ENCODE assay signal across 9 cellular contexts in genomic region chr2:104844813-104845551, GRCh38. TPM values are rescaled to one million over a fixed set of nuclear protein-coding genes. Genes with fewer than 3 reads are reported as not detected.
DNase-seq lines count a peak whose midpoint lies in the region; ATAC-seq and TF ChIP-seq lines count a peak whose summit lies in the region.
"Had no signal": no experiment of that assay in that cellular context is flagged by ENCODE, and none has a peak within 500 bp of the region (broad histone marks: within the 10 kb centered on the region; RNA-seq: fewer than 3 reads in every experiment).

No MANE protein-coding gene starts in this region.

- DNase-seq in CD14-positive monocyte (ENCODE audit: low spot score) (no peak), HEK293T (ENCODE audit: extremely low spot score) (no peak), chondrocyte (ENCODE audit: low spot score) (no peak), natural killer cell (no peak), left lobe of liver (ENCODE audit: low spot score) (no peak), erythroblast (lab: John Stamatoyannopoulos, UW) (no peak)
- DNase-seq: NCI-H1694 had no signal

- TF ChIP-seq POLR2A in erythroblast (IDR thresholded peaks at IDR 0.05; ENCODE audit: low read length), result no peak

- H3K36me3 Mint-ChIP-seq in CD14-positive monocyte (peaks cover 0 to 8% of the 10 kb centered on the region in 2 donors), chondrocyte (ENCODE audit: low read depth) (no peaks in the 10 kb centered on the region), natural killer cell (peaks cover 7% of the 10 kb centered on the region)

- H3K9me3 Mint-ChIP-seq in CD14-positive monocyte (peaks cover 0 to 20% (median 11%) of the 10 kb centered on the region in 7 donors), chondrocyte (ENCODE audit: low read depth) (no peaks in the 10 kb centered on the region), natural killer cell (no peaks in the 10 kb centered on the region)

- H3K4me1 Mint-ChIP-seq in CD14-positive monocyte (peaks cover 33% of the 10 kb centered on the region), chondrocyte (ENCODE audit: low read depth) (peaks cover 64% of the 10 kb centered on the region), natural killer cell (peaks cover 7 to 15% of the 10 kb centered on the region in 2 donors)

- intact Hi-C loops in CD14-positive monocyte (cut with micrococcal nuclease) (loop anchor here (5.0 kb wide), 1 partner anchor 403 kb away; no protein-coding TSS in a partner anchor), natural killer cell (cut with micrococcal nuclease) (loop anchor here (5.0 kb wide), 1 partner anchor 1683 kb away; no protein-coding TSS in a partner anchor)

- H3K4me3 Mint-ChIP-seq in CD14-positive monocyte (peak overlapping the region; percentile 52 to 85), chondrocyte (ENCODE audit: unreplicated experiment) (peak overlapping the region; percentile 74), natural killer cell (peak overlapping the region; percentile 0)

- H3K27me3 Mint-ChIP-seq in CD14-positive monocyte (ENCODE audit: low read depth in 3 of 3) (peaks cover 83 to 97% (median 83%) of the 10 kb centered on the region in 3 donors), chondrocyte (ENCODE audit: low read depth) (peaks cover 15% of the 10 kb centered on the region), natural killer cell (ENCODE audit: low read depth in 2 of 2) (peaks cover 64 to 81% of the 10 kb centered on the region in 2 donors)

- ATAC-seq in natural killer cell (no peak), HG03432 (IDR thresholded peaks at IDR 0.05; ENCODE audit: unreplicated experiment) (no peak), HG02973 (IDR thresholded peaks at IDR 0.05; ENCODE audit: unreplicated experiment) (no peak), left lobe of liver (no peak)

- POLR2A ChIA-PET in HEK293T (lab: Yijun Ruan, JAX), result interaction anchor here (1.4 to 1.5 kb wide), 2 partner anchors 9 to 26 kb away, joined by 6 read pairs; partner anchors contain the start of gene POU3F3

- TF ChIP-seq CTCF in CD14-positive monocyte (IDR thresholded peaks at IDR 0.05) (no peak), chondrocyte (IDR thresholded peaks at IDR 0.05) (no peak), natural killer cell (IDR thresholded peaks at IDR 0.05) (no peak)

- no peak overlapping the region for H3K27ac Mint-ChIP-seq in CD14-positive monocyte
- H3K27ac Mint-ChIP-seq in chondrocyte (ENCODE audit: unreplicated experiment), result peak overlapping the region; percentile 78
- no peak overlapping the region for H3K27ac Mint-ChIP-seq in natural killer cell

- CTCF ChIA-PET in HEK293T (lab: Yijun Ruan, JAX), result no interaction called here

TF ChIP-seq in HEK293T, 16 proteins besides CTCF, POLR2A, EP300 and RAD21:
- TF ChIP-seq PKNOX1 (IDR thresholded peaks at IDR 0.05) (no peak), HDGF (IDR thresholded peaks at IDR 0.05; ENCODE audit: borderline replicate concordance) (no peak), CTBP1 (IDR thresholded peaks at IDR 0.05; ENCODE audit: borderline replicate concordance) (no peak), ZNF384 (IDR thresholded peaks at IDR 0.05) (no peak), NFRKB (IDR thresholded peaks at IDR 0.05) (no peak), SP1 (IDR thresholded peaks at IDR 0.05) (no peak), BHLHE40 (IDR thresholded peaks at IDR 0.05; ENCODE audit: borderline replicate concordance) (no peak), L3MBTL2 (conservative IDR thresholded peaks at IDR 0.05) (peak; percentile 36; the same call in 1 of the 2 replicates), FOXM1 (IDR thresholded peaks at IDR 0.05; ENCODE audit: borderline replicate concordance) (no peak)
TF ChIP-seq in HEK293T: peak in this region for 1.

RNA-seq across cellular contexts. Expression of gene POU3F3, which starts 8.9 kb away (rescaled TPM):
- polyA plus RNA-seq in CD14-positive monocyte, result not detected
- total RNA-seq in chondrocyte, result 7.2 to 55.0 TPM (median 7.7 TPM) in 3 replicates
- total RNA-seq in natural killer cell, result not detected
- not detected for total RNA-seq in left lobe of liver

Comparison
In these comparisons a context has a peak if more than half of its experiments do, and no peak if none do; other contexts are left out.
1. H3K4me3 Mint-ChIP-seq: peak in every context shown above with its lines; median percentile 74 in chondrocyte; 68 in CD14-positive monocyte; 0 in natural killer cell.